Comparison of ENCODE assay signal across 19 cellular contexts in genomic region chr9:101628173-101628572, GRCh38. TPM values are rescaled to one million over a fixed set of nuclear protein-coding genes. Genes with fewer than 3 reads are reported as not detected.
DNase-seq lines count a peak whose midpoint lies in the region; TF ChIP-seq lines count a peak whose summit lies in the region.
"Had no signal": no experiment of that assay in that cellular context is flagged by ENCODE, and none has a peak within 500 bp of the region (broad histone marks: within the 10 kb centered on the region; RNA-seq: fewer than 3 reads in every experiment).

No MANE protein-coding gene starts in this region.

- no peaks in the 10 kb centered on the region for H3K79me2 ChIP-seq in mammary epithelial cell (ENCODE audit: insufficient read depth, low read length)

- H3K4me1 Mint-ChIP-seq in immature natural killer cell, result no peaks in the 10 kb centered on the region

- intact Hi-C loops in mammary epithelial cell (cut with micrococcal nuclease), result no loop called here

- in situ Hi-C loops in mammary epithelial cell (cut with MboI; ENCODE audit: low sequenced_read_pairs in 2 of 2), result no loop called here

- CTCF ChIA-PET in mammary epithelial cell (lab: Charles Lee; ENCODE audit: low non-redundant PET), result no interaction called here

- no peak overlapping the region for H3K27ac ChIP-seq in mammary epithelial cell (ENCODE audit: insufficient read depth, low read depth, low read length)
- no peak overlapping the region for H3K27ac ChIP-seq in liver (ENCODE audit: low read depth in 1 of 2, low read length in 2 of 2)
- H3K27ac ChIP-seq: lower lobe of right lung, thyroid gland had no signal

- TF ChIP-seq RAD21 in liver (IDR thresholded peaks at IDR 0.05), result no peak

- H4K20me1 ChIP-seq in mammary epithelial cell (ENCODE audit: insufficient read depth, low read length), result no peaks in the 10 kb centered on the region

- H3K4me3 Mint-ChIP-seq in immature natural killer cell, result no peak overlapping the region
- H3K4me3 Mint-ChIP-seq: naive thymus-derived CD8-positive, alpha-beta T cell; stimulated activated effector memory CD8-positive, alpha-beta T cell treated with anti-CD3 and anti-CD28 coated beads, Interleukin-12 subunit alpha, Interleukin-12 subunit beta, amount 100 ng/mL, for 72 hours; T-helper 1 cell treated with Interleukin-12 subunit alpha and Interleukin-12 subunit beta and Interleukin-4 antibody, amounts not matched to agents 30 μg/mL and 1 μg/mL, for 36 hours had no signal

- H3K4me3 ChIP-seq in mammary epithelial cell (replicated peaks in 1 of 3; ENCODE audit: insufficient read depth in 1 of 3, low read depth in 2 of 3, low read length in 3 of 3), result no peak overlapping the region
- H3K4me3 ChIP-seq in liver (ENCODE audit: low read depth in 1 of 3, low read length in 3 of 3), result no peak overlapping the region
- H3K4me3 ChIP-seq: HAP-1, lower lobe of right lung, thyroid gland had no signal

- H3K4me2 ChIP-seq in mammary epithelial cell (ENCODE audit: insufficient read depth, low read depth, low read length), result no peak overlapping the region

- no peak for TF ChIP-seq CTCF in mammary epithelial cell (conservative IDR thresholded peaks at IDR 0.05 in 1 of 2, IDR thresholded peaks at IDR 0.05 in 1 of 2; ENCODE audit: extremely low read depth in 1 of 2, insufficient read depth in 1 of 2, low read depth in 1 of 2, low read length in 2 of 2)
- no peak for TF ChIP-seq CTCF in liver (IDR thresholded peaks at IDR 0.05; ENCODE audit: low read depth, low read length, missing input control)

- no peak overlapping the region for H2AFZ ChIP-seq in mammary epithelial cell (ENCODE audit: low read depth, low read length)

- DNase-seq in GM04504 (ENCODE audit: low read depth) (peak; percentile 3), NCI-H460 (ENCODE audit: extremely low read depth, low read depth) (peak; percentile 55), mammary epithelial cell (peak; percentile 9), immature natural killer cell (no peak), NOMO-1 treated with dmso at 0.1 percent for 144 hours (lab: John Stamatoyannopoulos, UW; ENCODE audit: unreplicated experiment) (no peak), COLO668 (lab: John Stamatoyannopoulos, UW; ENCODE audit: unreplicated experiment) (no peak), T1000 (lab: John Stamatoyannopoulos, UW) (no peak)
- DNase-seq: activated CD4-positive, CD25-positive, alpha-beta regulatory T cell treated with anti-CD3 and anti-CD28 coated beads, Interleukin-2, amount 50 U/mL, for 72 hours; BE2C; lower lobe of right lung; naive thymus-derived CD8-positive, alpha-beta T cell; thyroid gland had no signal

- no peaks in the 10 kb centered on the region for H3K27me3 ChIP-seq in mammary epithelial cell (ENCODE audit: insufficient read depth, low read length)
- no peaks in the 10 kb centered on the region for H3K27me3 ChIP-seq in liver (ENCODE audit: control insufficient read depth in 4 of 4, insufficient read depth in 4 of 4, low read length in 3 of 4)
- H3K27me3 ChIP-seq: BE2C, thyroid gland had no signal

- WGBS in mammary epithelial cell (ENCODE audit: low coverage, missing lambda C conversion rate), result 73% methylated on average over 4 of the region's 4 CpGs
- WGBS in liver, result 86% methylated on average over 4 of the region's 4 CpGs

- peaks cover 0 to 4% (median 1%) of the 10 kb centered on the region in 6 donors for H3K9me3 Mint-ChIP-seq in immature natural killer cell
- H3K9me3 Mint-ChIP-seq: naive thymus-derived CD8-positive, alpha-beta T cell; stimulated activated effector memory CD8-positive, alpha-beta T cell treated with anti-CD3 and anti-CD28 coated beads, Interleukin-12 subunit alpha, Interleukin-12 subunit beta, amount 100 ng/mL, for 72 hours; T-helper 1 cell treated with Interleukin-12 subunit alpha and Interleukin-12 subunit beta and Interleukin-4 antibody, amounts not matched to agents 30 μg/mL and 1 μg/mL, for 36 hours had no signal

- H3K4me1 ChIP-seq in mammary epithelial cell (ENCODE audit: insufficient read depth, low read length) (no peaks in the 10 kb centered on the region), liver (ENCODE audit: control insufficient read depth in 4 of 4, insufficient read depth in 4 of 4, low read length in 3 of 4) (peaks cover 2 to 20% (median 8%) of the 10 kb centered on the region in 4 donors)
- H3K4me1 ChIP-seq: BE2C, HAP-1, lower lobe of right lung, thyroid gland had no signal

- H3K36me3 Mint-ChIP-seq in immature natural killer cell, result no peaks in the 10 kb centered on the region
- H3K36me3 Mint-ChIP-seq: naive thymus-derived CD8-positive, alpha-beta T cell; stimulated activated effector memory CD8-positive, alpha-beta T cell treated with anti-CD3 and anti-CD28 coated beads, Interleukin-12 subunit alpha, Interleukin-12 subunit beta, amount 100 ng/mL, for 72 hours had no signal

- H3K27me3 Mint-ChIP-seq in immature natural killer cell (ENCODE audit: low read depth in 3 of 3), result peaks cover 0 to 3% (median 2%) of the 10 kb centered on the region in 3 donors

- dilution Hi-C loops in mammary epithelial cell (cut with HindIII; ENCODE audit: low sequenced_read_pairs), result no loop called here

- no TSS peak for BruUV-seq in mammary epithelial cell (replicated peaks; lab: Mats Ljungman, UMichigan)

- H3K36me3 ChIP-seq in mammary epithelial cell (ENCODE audit: insufficient read depth, low read length) (no peaks in the 10 kb centered on the region), liver (ENCODE audit: control insufficient read depth in 4 of 4, insufficient read depth in 3 of 4, low read depth in 1 of 4, low read length in 3 of 4) (no peaks in the 10 kb centered on the region)
- H3K36me3 ChIP-seq: BE2C, HAP-1, lower lobe of right lung, thyroid gland had no signal

- H3K27ac Mint-ChIP-seq in immature natural killer cell, result no peak overlapping the region
- H3K27ac Mint-ChIP-seq: naive thymus-derived CD8-positive, alpha-beta T cell; progenitor cell of endocrine pancreas; stimulated activated effector memory CD8-positive, alpha-beta T cell treated with anti-CD3 and anti-CD28 coated beads, Interleukin-12 subunit alpha, Interleukin-12 subunit beta, amount 100 ng/mL, for 72 hours; T-helper 1 cell treated with Interleukin-12 subunit alpha and Interleukin-12 subunit beta and Interleukin-4 antibody, amounts not matched to agents 30 μg/mL and 1 μg/mL, for 36 hours had no signal

- H3K9me3 ChIP-seq in mammary epithelial cell (replicated peaks; ENCODE audit: insufficient read depth, low read length), result no peaks in the 10 kb centered on the region
- no peaks in the 10 kb centered on the region for H3K9me3 ChIP-seq in liver (ENCODE audit: control insufficient read depth in 4 of 4, low read length in 3 of 4)
- H3K9me3 ChIP-seq: BE2C, HAP-1, lower lobe of right lung, thyroid gland had no signal

- H3K9ac ChIP-seq in mammary epithelial cell (ENCODE audit: insufficient read depth, low read length) (no peak overlapping the region), liver (ENCODE audit: low read depth in 1 of 2, low read length in 2 of 2) (no peak overlapping the region)

TF ChIP-seq in liver, 16 proteins besides CTCF, POLR2A, EP300 and RAD21:
- TF ChIP-seq FOXA1 (IDR thresholded peaks at IDR 0.05) (no peak), NR2F2 (IDR thresholded peaks at IDR 0.05) (no peak), REST (IDR thresholded peaks at IDR 0.05) (peak; percentile 98), ATF3 (IDR thresholded peaks at IDR 0.05) (no peak), MAX (IDR thresholded peaks at IDR 0.05) (no peak), FOXA2 (IDR thresholded peaks at IDR 0.05) (no peak)

RNA-seq across cellular contexts. Expression of gene PPP3R2, which starts 33.4 kb away (rescaled TPM):
- total RNA-seq in NCI-H460 (2014; rRNA removed; shearing (Covaris generic)), result not detected in 2 replicates
- not detected in 2 replicates for polyA plus RNA-seq in NCI-H460 (2014; cell fraction: nucleus; rRNA removed)
- not detected for total RNA-seq in mammary epithelial cell
- polyA plus RNA-seq in mammary epithelial cell, result not detected
- not detected for polyA minus RNA-seq in mammary epithelial cell
- under 1 TPM in 1 of 2 donors, not detected in 1; 0.08 TPM for total RNA-seq in liver
- not detected for polyA plus RNA-seq in liver
- polyA plus RNA-seq in immature natural killer cell, result not detected
- total RNA-seq: endothelial cell of umbilical vein; lower lobe of right lung; naive thymus-derived CD8-positive, alpha-beta T cell; progenitor cell of endocrine pancreas; Right ventricle myocardium inferior had no signal
- polyA plus RNA-seq: endothelial cell of umbilical vein; naive thymus-derived CD8-positive, alpha-beta T cell had no signal

Comparison
In these comparisons a context has a peak if more than half of its experiments do, and no peak if none do; other contexts are left out.
1. DNase-seq: peak in GM04504 (single experiment), NCI-H460 (single experiment) and mammary epithelial cell (single experiment); none in immature natural killer cell (0 of 3), NOMO-1 treated with dmso at 0.1 percent for 144 hours (single experiment), COLO668 (single experiment) and T1000 (single experiment).